ENCODE assay signal across 9 cellular contexts in genomic region chr11:118689503-118689851, GRCh38. TPM values are rescaled to one million over a fixed set of nuclear protein-coding genes. Genes with fewer than 3 reads are reported as not detected.
DNase-seq lines count a peak whose midpoint lies in the region; ATAC-seq and TF ChIP-seq lines count a peak whose summit lies in the region.
"Had no signal": no experiment of that assay in that cellular context is flagged by ENCODE, and none has a peak within 500 bp of the region (broad histone marks: within the 10 kb centered on the region; RNA-seq: fewer than 3 reads in every experiment).

No MANE protein-coding gene starts in this region.

- peak; percentile 10 for ATAC-seq in GM19455 (IDR thresholded peaks at IDR 0.05; ENCODE audit: unreplicated experiment)
- ATAC-seq in WTC11: peak; percentile 49

- no peaks in the 10 kb centered on the region for H3K36me3 ChIP-seq in right atrium auricular region
- H3K36me3 ChIP-seq in WERI-Rb-1: no peaks in the 10 kb centered on the region

- CTCF ChIA-PET in WTC11 (lab: Charles Lee): interaction anchor here (0.5 to 3.1 kb wide), 67 partner anchors 8 to 649 kb away, joined by 3 to 63 read pairs (median 5); partner anchors contain the start of genes CBL, CENATAC, DDX6 and TREH

- TF ChIP-seq CTCF in WTC11 (IDR thresholded peaks at IDR 0.05) (no peak), right atrium auricular region (IDR thresholded peaks at IDR 0.05) (no peak), WERI-Rb-1 (IDR thresholded peaks at IDR 0.05; ENCODE audit: low read depth, low read length) (no peak)

- H3K4me1 ChIP-seq in right atrium auricular region: peaks cover 0 to 8% of the 10 kb centered on the region in 2 donors

- peaks cover 5% of the 10 kb centered on the region for H3K9me3 Mint-ChIP-seq in WTC11

- peak overlapping the region; percentile 49 for H3K4me3 Mint-ChIP-seq in WTC11

- peaks cover 42% of the 10 kb centered on the region for H3K4me1 Mint-ChIP-seq in WTC11

- H3K36me3 Mint-ChIP-seq in WTC11: no peaks in the 10 kb centered on the region

- H3K27ac ChIP-seq in right atrium auricular region (peak overlapping the region; percentile 71 to 84), skin epidermis (peak overlapping the region in 12 of 21 experiments; percentile 21 to 76 (median 51)), WERI-Rb-1 (no peak overlapping the region)

- no peak for DNase-seq in WTC11 (ENCODE audit: low spot score)
- no peak for DNase-seq in right atrium auricular region (ENCODE audit: low spot score)
- DNase-seq in NOMO-1 (lab: John Stamatoyannopoulos, UW; ENCODE audit: unreplicated experiment in 2 of 2): no peak
- DNase-seq in WERI-Rb-1: no peak
- no peak for DNase-seq in NCI-H2081 (lab: John Stamatoyannopoulos, UW)
- DNase-seq in iPS-NIHi11 (ENCODE audit: low spot score): no peak

- peak overlapping the region in 1 of 2 donors; percentile 49 for H3K4me3 ChIP-seq in right atrium auricular region
- peak overlapping the region in 4 of 7 experiments; percentile 15 to 33 (median 22) for H3K4me3 ChIP-seq in skin epidermis
- no peak overlapping the region for H3K4me3 ChIP-seq in WERI-Rb-1 (ENCODE audit: low read depth, low read length)

- POLR2A ChIA-PET in WTC11 (lab: Charles Lee): interaction anchor here (0.8 to 1.6 kb wide), 5 partner anchors 26 to 240 kb away, joined by 3 to 8 read pairs (median 4); partner anchors contain the start of gene DDX6

- no peak overlapping the region for H3K27ac Mint-ChIP-seq in WTC11

- H3K27me3 ChIP-seq in right atrium auricular region (no peaks in the 10 kb centered on the region), WERI-Rb-1 (ENCODE audit: insufficient read depth, low read depth, severe bottlenecking) (no peaks in the 10 kb centered on the region)

- no peaks in the 10 kb centered on the region for H3K9me3 ChIP-seq in right atrium auricular region
- H3K9me3 ChIP-seq in WERI-Rb-1 (ENCODE audit: severe bottlenecking): no peaks in the 10 kb centered on the region

- H3K27me3 Mint-ChIP-seq in WTC11 (ENCODE audit: low read depth): peaks cover 9% of the 10 kb centered on the region; the same call in 1 of the 2 replicates

TF ChIP-seq in WTC11, 78 proteins besides CTCF, POLR2A, EP300 and RAD21:
- no peak for TF ChIP-seq USF2 (CRISPR knock-in tag; IDR thresholded peaks at IDR 0.05)
- peak; percentile 86 for TF ChIP-seq ZNF263 (CRISPR knock-in tag; IDR thresholded peaks at IDR 0.05; ENCODE audit: low read depth)
- TF ChIP-seq, protein P1, sequence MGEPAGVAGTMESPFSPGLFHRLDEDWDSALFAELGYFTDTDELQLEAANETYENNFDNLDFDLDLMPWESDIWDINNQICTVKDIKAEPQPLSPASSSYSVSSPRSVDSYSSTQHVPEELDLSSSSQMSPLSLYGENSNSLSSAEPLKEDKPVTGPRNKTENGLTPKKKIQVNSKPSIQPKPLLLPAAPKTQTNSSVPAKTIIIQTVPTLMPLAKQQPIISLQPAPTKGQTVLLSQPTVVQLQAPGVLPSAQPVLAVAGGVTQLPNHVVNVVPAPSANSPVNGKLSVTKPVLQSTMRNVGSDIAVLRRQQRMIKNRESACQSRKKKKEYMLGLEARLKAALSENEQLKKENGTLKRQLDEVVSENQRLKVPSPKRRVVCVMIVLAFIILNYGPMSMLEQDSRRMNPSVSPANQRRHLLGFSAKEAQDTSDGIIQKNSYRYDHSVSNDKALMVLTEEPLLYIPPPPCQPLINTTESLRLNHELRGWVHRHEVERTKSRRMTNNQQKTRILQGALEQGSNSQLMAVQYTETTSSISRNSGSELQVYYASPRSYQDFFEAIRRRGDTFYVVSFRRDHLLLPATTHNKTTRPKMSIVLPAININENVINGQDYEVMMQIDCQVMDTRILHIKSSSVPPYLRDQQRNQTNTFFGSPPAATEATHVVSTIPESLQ (CRISPR knock-in tag; IDR thresholded peaks at IDR 0.05): no peak
- TF ChIP-seq USF1 (CRISPR knock-in tag; IDR thresholded peaks at IDR 0.05): no peak
- TF ChIP-seq RORB (CRISPR knock-in tag; IDR thresholded peaks at IDR 0.05): no peak
- no peak for TF ChIP-seq NFYB (CRISPR knock-in tag; conservative IDR thresholded peaks at IDR 0.05; ENCODE audit: low read depth)
- TF ChIP-seq EMX1 (CRISPR knock-in tag; IDR thresholded peaks at IDR 0.05): no peak
- TF ChIP-seq HMGA2 (CRISPR knock-in tag; IDR thresholded peaks at IDR 0.05): no peak
- no peak for TF ChIP-seq ATF3 (CRISPR knock-in tag; conservative IDR thresholded peaks at IDR 0.05)

RNA-seq across cellular contexts. Expression of gene TREH, which starts 10.0 kb away (rescaled TPM):
- total RNA-seq in WTC11 (2021) (0.09 TPM in 1 of 3 replicates, not detected in the others), right atrium auricular region (not detected)
- total RNA-seq: mononuclear cell had no signal
